2 cellular contexts compared by ENCODE assay signal in the genomic region with DNA sequence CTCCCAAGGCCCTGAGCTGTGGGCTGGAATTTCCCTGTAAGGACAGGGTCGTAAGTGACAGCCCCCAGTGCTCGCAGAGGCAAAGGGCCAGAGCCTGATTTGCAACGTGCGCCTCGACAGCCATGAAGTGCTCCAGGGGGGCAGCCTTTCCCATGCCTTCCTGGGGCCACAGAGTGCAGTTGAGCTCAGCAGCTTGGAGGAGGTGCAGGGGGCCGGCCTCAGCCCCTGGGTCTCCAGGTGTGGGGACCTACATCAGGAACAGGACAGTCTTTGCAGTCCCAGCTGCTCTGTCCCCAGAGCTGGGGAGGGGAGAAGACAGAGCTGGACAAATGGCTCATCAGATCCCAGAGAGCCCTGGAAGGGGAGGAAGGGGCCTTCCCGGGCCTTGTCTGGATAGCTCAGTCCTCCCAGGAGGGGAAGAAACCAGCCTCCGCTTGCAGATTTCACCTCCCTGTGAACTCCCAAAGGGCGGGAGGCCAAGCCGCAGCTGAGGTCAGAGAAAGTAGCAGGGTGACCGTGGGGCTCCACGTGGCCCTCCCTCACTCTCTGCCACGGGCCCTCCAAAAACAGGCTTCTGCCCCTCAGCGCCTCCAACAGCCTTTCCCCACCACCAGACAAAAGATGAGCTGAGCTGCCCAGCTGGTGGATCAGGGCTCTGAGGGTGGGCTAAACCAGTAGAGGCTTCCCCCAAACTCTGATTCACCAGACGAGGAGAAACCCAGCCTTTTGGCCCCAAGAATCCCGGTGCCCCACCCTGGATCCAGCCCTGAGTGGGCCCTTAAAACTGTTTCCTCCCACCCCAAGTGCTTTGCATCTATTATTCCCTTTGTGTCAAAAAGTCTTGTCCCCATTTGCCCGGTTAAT.
TF ChIP-seq lines count a peak whose summit lies in the region.

No MANE protein-coding gene starts in this region.

TF ChIP-seq in GM23338, 12 proteins besides CTCF, POLR2A, EP300 and RAD21 (continued from another document):
- TF ChIP-seq, protein P1, sequence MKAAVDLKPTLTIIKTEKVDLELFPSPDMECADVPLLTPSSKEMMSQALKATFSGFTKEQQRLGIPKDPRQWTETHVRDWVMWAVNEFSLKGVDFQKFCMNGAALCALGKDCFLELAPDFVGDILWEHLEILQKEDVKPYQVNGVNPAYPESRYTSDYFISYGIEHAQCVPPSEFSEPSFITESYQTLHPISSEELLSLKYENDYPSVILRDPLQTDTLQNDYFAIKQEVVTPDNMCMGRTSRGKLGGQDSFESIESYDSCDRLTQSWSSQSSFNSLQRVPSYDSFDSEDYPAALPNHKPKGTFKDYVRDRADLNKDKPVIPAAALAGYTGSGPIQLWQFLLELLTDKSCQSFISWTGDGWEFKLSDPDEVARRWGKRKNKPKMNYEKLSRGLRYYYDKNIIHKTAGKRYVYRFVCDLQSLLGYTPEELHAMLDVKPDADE (IDR thresholded peaks at IDR 0.05): no peak

TF ChIP-seq in K562, 482 proteins besides CTCF, POLR2A, EP300 and RAD21 (continued from another document and continues in another):
- TF ChIP-seq, protein P2, sequence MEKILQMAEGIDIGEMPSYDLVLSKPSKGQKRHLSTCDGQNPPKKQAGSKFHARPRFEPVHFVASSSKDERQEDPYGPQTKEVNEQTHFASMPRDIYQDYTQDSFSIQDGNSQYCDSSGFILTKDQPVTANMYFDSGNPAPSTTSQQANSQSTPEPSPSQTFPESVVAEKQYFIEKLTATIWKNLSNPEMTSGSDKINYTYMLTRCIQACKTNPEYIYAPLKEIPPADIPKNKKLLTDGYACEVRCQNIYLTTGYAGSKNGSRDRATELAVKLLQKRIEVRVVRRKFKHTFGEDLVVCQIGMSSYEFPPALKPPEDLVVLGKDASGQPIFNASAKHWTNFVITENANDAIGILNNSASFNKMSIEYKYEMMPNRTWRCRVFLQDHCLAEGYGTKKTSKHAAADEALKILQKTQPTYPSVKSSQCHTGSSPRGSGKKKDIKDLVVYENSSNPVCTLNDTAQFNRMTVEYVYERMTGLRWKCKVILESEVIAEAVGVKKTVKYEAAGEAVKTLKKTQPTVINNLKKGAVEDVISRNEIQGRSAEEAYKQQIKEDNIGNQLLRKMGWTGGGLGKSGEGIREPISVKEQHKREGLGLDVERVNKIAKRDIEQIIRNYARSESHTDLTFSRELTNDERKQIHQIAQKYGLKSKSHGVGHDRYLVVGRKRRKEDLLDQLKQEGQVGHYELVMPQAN (IDR thresholded peaks at IDR 0.05; ENCODE audit: borderline replicate concordance): 0 out of 2 replicates have a peak, but pooled peaks have one; percentile 12
- TF ChIP-seq YY1 (IDR thresholded peaks at IDR 0.05; ENCODE audit: borderline replicate concordance in 1 of 3, control insufficient read depth in 1 of 3, extremely low read depth in 1 of 3, insufficient read depth in 3 of 3, insufficient read length in 1 of 3, insufficient replicate concordance in 2 of 3, low read depth in 1 of 3, low read length in 2 of 3): peak in 2 of 3 experiments; percentile 5 to 43
- TF ChIP-seq MAZ (CRISPR knock-in tag; conservative IDR thresholded peaks at IDR 0.05 in 1 of 2, IDR thresholded peaks at IDR 0.05 in 1 of 2): 0 out of 4 replicates have a peak, but pooled peaks of 1 of the 2 experiments have one; percentile 36
- no peak for TF ChIP-seq SP2 (IDR thresholded peaks at IDR 0.05; ENCODE audit: extremely low read depth, low read depth, low read length, poor library complexity, severe bottlenecking)
- no peak for TF ChIP-seq DNMT1 (IDR thresholded peaks at IDR 0.05)
- TF ChIP-seq, protein P3, sequence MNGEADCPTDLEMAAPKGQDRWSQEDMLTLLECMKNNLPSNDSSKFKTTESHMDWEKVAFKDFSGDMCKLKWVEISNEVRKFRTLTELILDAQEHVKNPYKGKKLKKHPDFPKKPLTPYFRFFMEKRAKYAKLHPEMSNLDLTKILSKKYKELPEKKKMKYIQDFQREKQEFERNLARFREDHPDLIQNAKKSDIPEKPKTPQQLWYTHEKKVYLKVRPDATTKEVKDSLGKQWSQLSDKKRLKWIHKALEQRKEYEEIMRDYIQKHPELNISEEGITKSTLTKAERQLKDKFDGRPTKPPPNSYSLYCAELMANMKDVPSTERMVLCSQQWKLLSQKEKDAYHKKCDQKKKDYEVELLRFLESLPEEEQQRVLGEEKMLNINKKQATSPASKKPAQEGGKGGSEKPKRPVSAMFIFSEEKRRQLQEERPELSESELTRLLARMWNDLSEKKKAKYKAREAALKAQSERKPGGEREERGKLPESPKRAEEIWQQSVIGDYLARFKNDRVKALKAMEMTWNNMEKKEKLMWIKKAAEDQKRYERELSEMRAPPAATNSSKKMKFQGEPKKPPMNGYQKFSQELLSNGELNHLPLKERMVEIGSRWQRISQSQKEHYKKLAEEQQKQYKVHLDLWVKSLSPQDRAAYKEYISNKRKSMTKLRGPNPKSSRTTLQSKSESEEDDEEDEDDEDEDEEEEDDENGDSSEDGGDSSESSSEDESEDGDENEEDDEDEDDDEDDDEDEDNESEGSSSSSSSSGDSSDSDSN (IDR thresholded peaks at IDR 0.05; ENCODE audit: borderline replicate concordance in 1 of 2, low read depth in 2 of 2, low read length in 2 of 2): peak in 1 of 2 experiments; percentile 65; a peak in 1 of 4 replicates
- 0 out of 2 replicates have a peak, but pooled peaks have one; percentile 32 for TF ChIP-seq RUNX1 (IDR thresholded peaks at IDR 0.05; ENCODE audit: low read depth)
- TF ChIP-seq, protein P4, sequence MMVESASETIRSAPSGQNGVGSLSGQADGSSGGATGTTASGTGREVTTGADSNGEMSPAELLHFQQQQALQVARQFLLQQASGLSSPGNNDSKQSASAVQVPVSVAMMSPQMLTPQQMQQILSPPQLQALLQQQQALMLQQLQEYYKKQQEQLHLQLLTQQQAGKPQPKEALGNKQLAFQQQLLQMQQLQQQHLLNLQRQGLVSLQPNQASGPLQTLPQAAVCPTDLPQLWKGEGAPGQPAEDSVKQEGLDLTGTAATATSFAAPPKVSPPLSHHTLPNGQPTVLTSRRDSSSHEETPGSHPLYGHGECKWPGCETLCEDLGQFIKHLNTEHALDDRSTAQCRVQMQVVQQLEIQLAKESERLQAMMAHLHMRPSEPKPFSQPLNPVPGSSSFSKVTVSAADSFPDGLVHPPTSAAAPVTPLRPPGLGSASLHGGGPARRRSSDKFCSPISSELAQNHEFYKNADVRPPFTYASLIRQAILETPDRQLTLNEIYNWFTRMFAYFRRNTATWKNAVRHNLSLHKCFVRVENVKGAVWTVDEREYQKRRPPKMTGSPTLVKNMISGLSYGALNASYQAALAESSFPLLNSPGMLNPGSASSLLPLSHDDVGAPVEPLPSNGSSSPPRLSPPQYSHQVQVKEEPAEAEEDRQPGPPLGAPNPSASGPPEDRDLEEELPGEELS (CRISPR knock-in tag; IDR thresholded peaks at IDR 0.05; ENCODE audit: borderline replicate concordance): peak; percentile 68; the same call in 1 of the 2 replicates
- TF ChIP-seq TCF3 (CRISPR knock-in tag; IDR thresholded peaks at IDR 0.05): peak; percentile 24; the same call in 1 of the 2 replicates
- TF ChIP-seq NFRKB (IDR thresholded peaks at IDR 0.05; ENCODE audit: low read depth): 0 out of 2 replicates have a peak, but pooled peaks have one; percentile 51
- TF ChIP-seq TAF7 (tag; IDR thresholded peaks at IDR 0.05): no peak
- TF ChIP-seq SMC3 (conservative IDR thresholded peaks at IDR 0.05; ENCODE audit: insufficient read depth, low read depth, low read length): 0 out of 2 replicates have a peak, but pooled peaks have one; percentile 5
- 0 out of 2 replicates have a peak, but pooled peaks have one; percentile 7 for TF ChIP-seq KLF16 (IDR thresholded peaks at IDR 0.05)
- peak; percentile 22; the same call in 1 of the 2 replicates for TF ChIP-seq PHF8 (IDR thresholded peaks at IDR 0.05; ENCODE audit: borderline replicate concordance, low read length)
- TF ChIP-seq EP400 (IDR thresholded peaks at IDR 0.05): peak; percentile 65; the same call in 1 of the 2 replicates
- no peak for TF ChIP-seq U2AF1 (optimal IDR thresholded peaks at IDR 0.05; ENCODE audit: low read depth, low read length)
- TF ChIP-seq ZNF75A (CRISPR knock-in tag; IDR thresholded peaks at IDR 0.05): no peak
- no peak for TF ChIP-seq YBX1 (IDR thresholded peaks at IDR 0.05)
- peak; percentile 63; the same call in 1 of the 2 replicates for TF ChIP-seq LEF1 (IDR thresholded peaks at IDR 0.05)
- TF ChIP-seq PHF20 (IDR thresholded peaks at IDR 0.05; ENCODE audit: partially characterized antibody): peak; percentile 1
- TF ChIP-seq, protein P5, sequence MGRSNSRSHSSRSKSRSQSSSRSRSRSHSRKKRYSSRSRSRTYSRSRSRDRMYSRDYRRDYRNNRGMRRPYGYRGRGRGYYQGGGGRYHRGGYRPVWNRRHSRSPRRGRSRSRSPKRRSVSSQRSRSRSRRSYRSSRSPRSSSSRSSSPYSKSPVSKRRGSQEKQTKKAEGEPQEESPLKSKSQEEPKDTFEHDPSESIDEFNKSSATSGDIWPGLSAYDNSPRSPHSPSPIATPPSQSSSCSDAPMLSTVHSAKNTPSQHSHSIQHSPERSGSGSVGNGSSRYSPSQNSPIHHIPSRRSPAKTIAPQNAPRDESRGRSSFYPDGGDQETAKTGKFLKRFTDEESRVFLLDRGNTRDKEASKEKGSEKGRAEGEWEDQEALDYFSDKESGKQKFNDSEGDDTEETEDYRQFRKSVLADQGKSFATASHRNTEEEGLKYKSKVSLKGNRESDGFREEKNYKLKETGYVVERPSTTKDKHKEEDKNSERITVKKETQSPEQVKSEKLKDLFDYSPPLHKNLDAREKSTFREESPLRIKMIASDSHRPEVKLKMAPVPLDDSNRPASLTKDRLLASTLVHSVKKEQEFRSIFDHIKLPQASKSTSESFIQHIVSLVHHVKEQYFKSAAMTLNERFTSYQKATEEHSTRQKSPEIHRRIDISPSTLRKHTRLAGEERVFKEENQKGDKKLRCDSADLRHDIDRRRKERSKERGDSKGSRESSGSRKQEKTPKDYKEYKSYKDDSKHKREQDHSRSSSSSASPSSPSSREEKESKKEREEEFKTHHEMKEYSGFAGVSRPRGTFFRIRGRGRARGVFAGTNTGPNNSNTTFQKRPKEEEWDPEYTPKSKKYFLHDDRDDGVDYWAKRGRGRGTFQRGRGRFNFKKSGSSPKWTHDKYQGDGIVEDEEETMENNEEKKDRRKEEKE (IDR thresholded peaks at IDR 0.05; ENCODE audit: borderline replicate concordance in 1 of 2, control insufficient read depth in 1 of 2, low read depth in 2 of 2, low read length in 1 of 2): 0 out of 4 replicates have a peak, but pooled peaks of 1 of the 2 experiments have one; percentile 45
- TF ChIP-seq, protein P6, sequence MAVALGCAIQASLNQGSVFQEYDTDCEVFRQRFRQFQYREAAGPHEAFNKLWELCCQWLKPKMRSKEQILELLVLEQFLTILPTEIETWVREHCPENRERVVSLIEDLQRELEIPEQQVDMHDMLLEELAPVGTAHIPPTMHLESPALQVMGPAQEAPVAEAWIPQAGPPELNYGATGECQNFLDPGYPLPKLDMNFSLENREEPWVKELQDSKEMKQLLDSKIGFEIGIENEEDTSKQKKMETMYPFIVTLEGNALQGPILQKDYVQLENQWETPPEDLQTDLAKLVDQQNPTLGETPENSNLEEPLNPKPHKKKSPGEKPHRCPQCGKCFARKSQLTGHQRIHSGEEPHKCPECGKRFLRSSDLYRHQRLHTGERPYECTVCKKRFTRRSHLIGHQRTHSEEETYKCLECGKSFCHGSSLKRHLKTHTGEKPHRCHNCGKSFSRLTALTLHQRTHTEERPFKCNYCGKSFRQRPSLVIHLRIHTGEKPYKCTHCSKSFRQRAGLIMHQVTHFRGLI (CRISPR knock-in tag; IDR thresholded peaks at IDR 0.05): 0 out of 2 replicates have a peak, but pooled peaks have one; percentile 15
- TF ChIP-seq KHSRP (IDR thresholded peaks at IDR 0.05): no peak
- 0 out of 2 replicates have a peak, but pooled peaks have one; percentile 41 for TF ChIP-seq HDAC8 (tag; IDR thresholded peaks at IDR 0.05)
- TF ChIP-seq, protein P7, sequence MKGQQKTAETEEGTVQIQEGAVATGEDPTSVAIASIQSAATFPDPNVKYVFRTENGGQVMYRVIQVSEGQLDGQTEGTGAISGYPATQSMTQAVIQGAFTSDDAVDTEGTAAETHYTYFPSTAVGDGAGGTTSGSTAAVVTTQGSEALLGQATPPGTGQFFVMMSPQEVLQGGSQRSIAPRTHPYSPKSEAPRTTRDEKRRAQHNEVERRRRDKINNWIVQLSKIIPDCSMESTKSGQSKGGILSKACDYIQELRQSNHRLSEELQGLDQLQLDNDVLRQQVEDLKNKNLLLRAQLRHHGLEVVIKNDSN (CRISPR knock-in tag; IDR thresholded peaks at IDR 0.05): peak; percentile 62
- peak; percentile 54; the same call in 1 of the 2 replicates for TF ChIP-seq SMARCA4 (IDR thresholded peaks at IDR 0.05)
- TF ChIP-seq ZNF133 (CRISPR knock-in tag; IDR thresholded peaks at IDR 0.05): no peak
- TF ChIP-seq CREB1 (IDR thresholded peaks at IDR 0.05): no peak; the same call in 1 of the 2 replicates
- no peak for TF ChIP-seq CREB1 (CRISPR knock-in tag; IDR thresholded peaks at IDR 0.05)
- TF ChIP-seq XRCC3 (IDR thresholded peaks at IDR 0.05): no peak
- no peak for TF ChIP-seq STAT5B (CRISPR knock-in tag; IDR thresholded peaks at IDR 0.05)
- no peak for TF ChIP-seq ZNF696 (CRISPR knock-in tag; conservative IDR thresholded peaks at IDR 0.05)
- TF ChIP-seq GABPB1 (CRISPR knock-in tag; IDR thresholded peaks at IDR 0.05): 0 out of 2 replicates have a peak, but pooled peaks have one; percentile 30
- no peak for TF ChIP-seq CC2D1A (IDR thresholded peaks at IDR 0.05)
- peak; percentile 53; the same call in 1 of the 2 replicates for TF ChIP-seq CBFA2T3 (IDR thresholded peaks at IDR 0.05)
- no peak for TF ChIP-seq CAMTA2 (CRISPR knock-in tag; conservative IDR thresholded peaks at IDR 0.05)
- peak; percentile 51; the same call in 1 of the 2 replicates for TF ChIP-seq ZNF76 (CRISPR knock-in tag; IDR thresholded peaks at IDR 0.05; ENCODE audit: borderline replicate concordance)
- TF ChIP-seq E2F3 (CRISPR knock-in tag; IDR thresholded peaks at IDR 0.05): peak; percentile 34; the same call in 1 of the 2 replicates
- TF ChIP-seq, protein P8, sequence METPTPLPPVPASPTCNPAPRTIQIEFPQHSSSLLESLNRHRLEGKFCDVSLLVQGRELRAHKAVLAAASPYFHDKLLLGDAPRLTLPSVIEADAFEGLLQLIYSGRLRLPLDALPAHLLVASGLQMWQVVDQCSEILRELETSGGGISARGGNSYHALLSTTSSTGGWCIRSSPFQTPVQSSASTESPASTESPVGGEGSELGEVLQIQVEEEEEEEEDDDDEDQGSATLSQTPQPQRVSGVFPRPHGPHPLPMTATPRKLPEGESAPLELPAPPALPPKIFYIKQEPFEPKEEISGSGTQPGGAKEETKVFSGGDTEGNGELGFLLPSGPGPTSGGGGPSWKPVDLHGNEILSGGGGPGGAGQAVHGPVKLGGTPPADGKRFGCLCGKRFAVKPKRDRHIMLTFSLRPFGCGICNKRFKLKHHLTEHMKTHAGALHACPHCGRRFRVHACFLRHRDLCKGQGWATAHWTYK (CRISPR knock-in tag; IDR thresholded peaks at IDR 0.05): no peak
- TF ChIP-seq ZNF830 (CRISPR knock-in tag; IDR thresholded peaks at IDR 0.05): 0 out of 2 replicates have a peak, but pooled peaks have one; percentile 23
